8 cellular contexts compared by ENCODE assay signal in the genomic region with DNA sequence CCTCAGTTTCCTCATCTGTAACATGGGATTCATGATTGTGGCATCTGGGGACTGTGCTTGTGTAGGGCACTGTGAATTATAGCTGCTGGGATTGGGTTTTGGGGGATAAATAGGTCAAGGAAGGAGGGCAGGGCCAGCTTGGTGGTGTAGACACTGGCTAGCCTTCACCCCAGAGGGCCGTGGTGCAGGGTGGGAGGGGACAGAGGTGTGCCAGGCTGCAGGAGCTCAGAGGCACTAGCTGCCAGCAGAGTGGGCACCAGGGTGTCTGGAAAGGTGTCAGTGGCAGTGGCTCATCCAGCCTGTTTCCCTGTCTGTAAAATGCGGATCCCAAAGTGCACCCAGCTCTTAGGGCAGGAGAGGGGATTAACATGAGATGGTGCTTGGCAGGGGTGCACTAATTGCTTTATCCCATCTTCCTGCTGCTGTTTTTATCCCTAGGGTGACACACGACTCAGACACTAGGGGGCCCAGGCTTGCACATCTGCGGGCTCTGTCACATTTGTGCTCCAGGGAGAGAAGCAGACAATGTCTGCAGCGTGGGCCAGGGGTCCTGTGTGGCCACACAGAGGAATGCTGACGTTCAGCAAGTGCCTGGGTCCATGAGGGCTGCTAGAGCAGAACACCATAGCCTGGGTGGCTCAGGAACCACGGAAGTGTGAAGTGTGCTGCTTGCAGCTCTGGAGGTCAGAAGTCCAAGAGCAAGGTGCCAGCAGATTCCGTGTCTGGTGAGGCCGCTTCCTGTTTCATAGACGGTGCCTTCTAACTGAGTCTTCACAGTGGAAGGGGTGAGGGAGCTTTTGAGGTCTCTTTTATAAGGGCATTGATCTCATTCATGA. TPM values are rescaled to one million over a fixed set of nuclear protein-coding genes. Genes with fewer than 3 reads are reported as not detected.
A peak's percentile ranks its signal among the peaks of the same experiment; 100 is the strongest.
DNase-seq lines count a peak whose midpoint lies in the region; ATAC-seq, FAIRE-seq and TF ChIP-seq lines count a peak whose summit lies in the region.

No MANE protein-coding gene starts in this region.

- H3K4me3 ChIP-seq in A549: no peak overlapping the region
- H3K4me3 ChIP-seq in heart left ventricle: no peak overlapping the region
- H3K4me3 ChIP-seq in stomach: no peak overlapping the region

- peaks cover 17% of the 10 kb centered on the region; the same call in 1 of the 2 replicates for H3K9me3 Mint-ChIP-seq in HFFc6

- TF ChIP-seq RAD21 in A549 (conservative IDR thresholded peaks at IDR 0.05 in 1 of 2, IDR thresholded peaks at IDR 0.05 in 1 of 2): no peak

- peaks cover 17% of the 10 kb centered on the region; the same call in 2 of the 3 replicates for H3K4me1 ChIP-seq in A549
- peaks cover 0 to 55% (median 7%) of the 10 kb centered on the region in 12 donors for H3K4me1 ChIP-seq in heart left ventricle
- H3K4me1 ChIP-seq in stomach: peaks cover 0 to 9% (median 0%) of the 10 kb centered on the region in 4 donors

- H3K27ac ChIP-seq in A549: no peak overlapping the region
- peak overlapping the region in 2 of 12 donors; percentile 3 to 8 for H3K27ac ChIP-seq in heart left ventricle
- peak overlapping the region in 1 of 5 donors; percentile 56 for H3K27ac ChIP-seq in stomach

- TF ChIP-seq CTCF in A549 (IDR thresholded peaks at IDR 0.05) (no peak), HFFc6 (IDR thresholded peaks at IDR 0.05) (peak; percentile 59), heart left ventricle (IDR thresholded peaks at IDR 0.05) (peak in 3 of 12 donors; percentile 4 to 9 (median 6)), stomach (IDR thresholded peaks at IDR 0.05) (no peak)

- TF ChIP-seq POLR2A in A549 (IDR thresholded peaks at IDR 0.05; ENCODE audit: low read length) (no peak), heart left ventricle (IDR thresholded peaks at IDR 0.05) (no peak), stomach (IDR thresholded peaks at IDR 0.05) (no peak)

- no peaks in the 10 kb centered on the region for H3K27me3 ChIP-seq in heart left ventricle
- H3K27me3 ChIP-seq in stomach: no peaks in the 10 kb centered on the region

- peak; percentile 66 to 71; a peak in 5 of 6 replicates for ATAC-seq in A549
- ATAC-seq in SK-N-SH treated with all-trans-retinoic acid at 6 μM for 48 hours: peak; percentile 36; the same call in 1 of the 3 replicates
- peak; percentile 12 to 33 (median 22) for ATAC-seq in heart left ventricle
- ATAC-seq in HG03521 (IDR thresholded peaks at IDR 0.05; ENCODE audit: unreplicated experiment): no peak

- WGBS in A549 (ENCODE audit: missing lambda C conversion rate): 65% methylated on average over 10 of the region's 10 CpGs
- WGBS in heart left ventricle, 4 donors: 28 to 37% (median 30%) methylated on average over 8 to 10 of the region's 10 CpGs
- WGBS in stomach, 5 donors: 59 to 72% (median 68%) methylated on average over 10 of the region's 10 CpGs

- FAIRE-seq in A549 (lab: Jason Lieb, UNC): no peak

- H3K36me3 Mint-ChIP-seq in HFFc6 (ENCODE audit: low read depth): peaks cover 6% of the 10 kb centered on the region; the same call in 1 of the 2 replicates

- intact Hi-C loops in heart left ventricle (cut with DNase I) (loop anchor here in 1 of 10 donors (5.0 kb wide), 1 partner anchor 45 kb away; no protein-coding TSS in a partner anchor), stomach (cut with DNase I; ENCODE audit: low total_unique reads) (no loop called here)

- DNase-seq in A549 (ENCODE audit: low read depth in 1 of 2, low spot score in 1 of 2) (peak in 1 of 2 experiments; percentile 25), HFFc6 (peak; percentile 11), heart left ventricle (no peak), putamen (ENCODE audit: low spot score) (no peak), stomach (no peak), NCI-H1048 (lab: John Stamatoyannopoulos, UW) (no peak)

- H3K4me2 ChIP-seq in A549: no peak overlapping the region

- H3K4me3 Mint-ChIP-seq in HFFc6: no peak overlapping the region

- H3K36me3 ChIP-seq in heart left ventricle (peaks cover 0 to 89% (median 51%) of the 10 kb centered on the region in 9 donors), stomach (peaks cover 3 to 51% (median 10%) of the 10 kb centered on the region in 4 donors)

- CTCF ChIA-PET in A549 (lab: Yijun Ruan, JAX): interaction anchor here (1.3 to 2.8 kb wide), 4 partner anchors 10 to 288 kb away, joined by 3 to 7 read pairs (median 4); no protein-coding TSS in a partner anchor

- peaks cover 15% of the 10 kb centered on the region for H3K4me1 Mint-ChIP-seq in HFFc6 (ENCODE audit: low read depth)

- TF ChIP-seq EP300 in A549 (IDR thresholded peaks at IDR 0.05): no peak
- no peak for TF ChIP-seq EP300 in stomach (IDR thresholded peaks at IDR 0.05)

- H3K9me3 ChIP-seq in A549 (peaks cover 12% of the 10 kb centered on the region), heart left ventricle (peaks cover 0 to 17% (median 0%) of the 10 kb centered on the region in 12 donors), stomach (peaks cover 7 to 24% (median 18%) of the 10 kb centered on the region in 4 donors)

- POLR2A ChIA-PET in A549 (lab: Yijun Ruan, JAX): no interaction called here

- peaks cover 5% of the 10 kb centered on the region for H3K27me3 Mint-ChIP-seq in HFFc6 (ENCODE audit: insufficient read depth)

- no peak overlapping the region for H3K27ac Mint-ChIP-seq in HFFc6

TF ChIP-seq in A549, 52 proteins besides CTCF, POLR2A, EP300 and RAD21:
- TF ChIP-seq HOXA7 (CRISPR knock-in tag; IDR thresholded peaks at IDR 0.05) (no peak), FOSL2 (IDR thresholded peaks at IDR 0.05) (no peak), FOSL2 (CRISPR knock-in tag; IDR thresholded peaks at IDR 0.05) (no peak), HOXB13 (CRISPR knock-in tag; IDR thresholded peaks at IDR 0.05; ENCODE audit: low read depth) (no peak), HMGXB4 (CRISPR knock-in tag; IDR thresholded peaks at IDR 0.05; ENCODE audit: borderline replicate concordance) (no peak), ZSCAN20 (CRISPR knock-in tag; IDR thresholded peaks at IDR 0.05) (no peak), NFE2L2 (conservative IDR thresholded peaks at IDR 0.05; ENCODE audit: low read length) (no peak), HOXB5 (CRISPR knock-in tag; IDR thresholded peaks at IDR 0.05) (no peak), TP53 (CRISPR knock-in tag; IDR thresholded peaks at IDR 0.05) (no peak), ZFP36 (IDR thresholded peaks at IDR 0.05; ENCODE audit: borderline replicate concordance, partially characterized antibody) (no peak)
TF ChIP-seq in A549: peak in this region for 0.

TF ChIP-seq in SK-N-SH treated with all-trans-retinoic acid at 6 μM for 48 hours, 23 proteins besides CTCF, POLR2A, EP300 and RAD21:
- TF ChIP-seq CREB5 (CRISPR knock-in tag; IDR thresholded peaks at IDR 0.05; ENCODE audit: low read depth) (no peak), TOX (CRISPR knock-in tag; IDR thresholded peaks at IDR 0.05; ENCODE audit: borderline replicate concordance) (no peak), CSDC2 (CRISPR knock-in tag; IDR thresholded peaks at IDR 0.05) (no peak), ESRRG (CRISPR knock-in tag; IDR thresholded peaks at IDR 0.05) (no peak), OSR1 (CRISPR knock-in tag; IDR thresholded peaks at IDR 0.05) (no peak), SNAI2 (CRISPR knock-in tag; IDR thresholded peaks at IDR 0.05) (no peak), PPARA (CRISPR knock-in tag; IDR thresholded peaks at IDR 0.05; ENCODE audit: borderline replicate concordance) (no peak), ARNTL (CRISPR knock-in tag; IDR thresholded peaks at IDR 0.05; ENCODE audit: borderline replicate concordance, low read depth) (no peak)
- TF ChIP-seq, protein P1, sequence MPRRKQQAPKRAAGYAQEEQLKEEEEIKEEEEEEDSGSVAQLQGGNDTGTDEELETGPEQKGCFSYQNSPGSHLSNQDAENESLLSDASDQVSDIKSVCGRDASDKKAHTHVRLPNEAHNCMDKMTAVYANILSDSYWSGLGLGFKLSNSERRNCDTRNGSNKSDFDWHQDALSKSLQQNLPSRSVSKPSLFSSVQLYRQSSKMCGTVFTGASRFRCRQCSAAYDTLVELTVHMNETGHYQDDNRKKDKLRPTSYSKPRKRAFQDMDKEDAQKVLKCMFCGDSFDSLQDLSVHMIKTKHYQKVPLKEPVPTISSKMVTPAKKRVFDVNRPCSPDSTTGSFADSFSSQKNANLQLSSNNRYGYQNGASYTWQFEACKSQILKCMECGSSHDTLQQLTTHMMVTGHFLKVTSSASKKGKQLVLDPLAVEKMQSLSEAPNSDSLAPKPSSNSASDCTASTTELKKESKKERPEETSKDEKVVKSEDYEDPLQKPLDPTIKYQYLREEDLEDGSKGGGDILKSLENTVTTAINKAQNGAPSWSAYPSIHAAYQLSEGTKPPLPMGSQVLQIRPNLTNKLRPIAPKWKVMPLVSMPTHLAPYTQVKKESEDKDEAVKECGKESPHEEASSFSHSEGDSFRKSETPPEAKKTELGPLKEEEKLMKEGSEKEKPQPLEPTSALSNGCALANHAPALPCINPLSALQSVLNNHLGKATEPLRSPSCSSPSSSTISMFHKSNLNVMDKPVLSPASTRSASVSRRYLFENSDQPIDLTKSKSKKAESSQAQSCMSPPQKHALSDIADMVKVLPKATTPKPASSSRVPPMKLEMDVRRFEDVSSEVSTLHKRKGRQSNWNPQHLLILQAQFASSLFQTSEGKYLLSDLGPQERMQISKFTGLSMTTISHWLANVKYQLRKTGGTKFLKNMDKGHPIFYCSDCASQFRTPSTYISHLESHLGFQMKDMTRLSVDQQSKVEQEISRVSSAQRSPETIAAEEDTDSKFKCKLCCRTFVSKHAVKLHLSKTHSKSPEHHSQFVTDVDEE (CRISPR knock-in tag; IDR thresholded peaks at IDR 0.05): no peak

RNA-seq across cellular contexts. Expression of gene OBSCN, which starts 19.3 kb away (rescaled TPM):
- 3.1 and 5.7 TPM in 2 replicates for polyA plus RNA-seq in A549 (2011; rRNA removed)
- polyA plus RNA-seq in A549 (2012; cell fraction: cytosol; rRNA removed): 4.9 and 6.5 TPM in 2 replicates
- polyA plus RNA-seq in A549 (2012; cell fraction: nucleus; rRNA removed): 42.9 and 51.7 TPM in 2 replicates
- 5.7 to 6.8 TPM (median 6.5 TPM) in 3 replicates for polyA plus RNA-seq in A549 (2017; fragmentation: RNase III; extraction: RNeasy Plus Mini Kit Qiagen cat#74134 plus additional on column Dnase treatment)
- 9.9 and 13.6 TPM in 2 replicates for polyA minus RNA-seq in A549 (2011; rRNA and poly(A)+ RNA removed)
- total RNA-seq in HFFc6 (2021; fragmentation: NEBNext Ultra II Directional; extraction: Animal tissue kit (Norgen Biotek cat#: 25700)): 1 to 10 TPM in 2 of 6 experiments, under 1 TPM in 4; 0.27 to 1.8 (median 0.53) TPM
- 100 to 1,000 TPM; 238 to 460 (median 354) TPM for total RNA-seq in heart left ventricle
- 100 to 1,000 TPM; 155 to 524 TPM for polyA plus RNA-seq in heart left ventricle
- total RNA-seq in stomach: 100 to 1,000 TPM in 1 of 5 donors, 10 to 100 TPM in 4; 24.6 to 111 (median 39.1) TPM
- polyA plus RNA-seq in stomach: 10 to 100 TPM in 1 of 3 donors, 1 to 10 TPM in 2; 7.2 to 19.7 (median 7.7) TPM

Comparison
In these comparisons a context has a peak if more than half of its experiments do, and no peak if none do; other contexts are left out.
1. RNA of gene OBSCN, which starts 19.3 kb away (total RNA-seq): 238 to 460 TPM in heart left ventricle and 24.6 to 111 TPM in stomach; 0.27 to 1.8 TPM in HFFc6; every median in the first group is over 4 times any median in the second.